16 cellular contexts compared by ENCODE assay signal in genomic region chr7:25777969-25778767, GRCh38.
DNase-seq lines count a peak whose midpoint lies in the region; ATAC-seq and TF ChIP-seq lines count a peak whose summit lies in the region.
"Had no signal": no experiment of that assay in that cellular context is flagged by ENCODE, and none has a peak within 500 bp of the region (broad histone marks: within the 10 kb centered on the region; RNA-seq: fewer than 3 reads in every experiment).

No MANE protein-coding gene starts in this region.

- TF ChIP-seq CTCF in parathyroid adenoma (IDR thresholded peaks at IDR 0.05) = no peak

- H3K27ac Mint-ChIP-seq in stimulated activated effector memory CD8-positive, alpha-beta T cell treated with anti-CD3 and anti-CD28 coated beads, Interleukin-12 subunit alpha, Interleukin-12 subunit beta, amount 100 ng/mL, for 72 hours = no peak overlapping the region
- H3K27ac Mint-ChIP-seq: activated CD8-positive, alpha-beta T cell treated with anti-CD3 and anti-CD28 coated beads, Interleukin-2, amount 10 ng/mL, durations not matched to agents 7 days and 5 days; endodermal cell; memory B cell; type B pancreatic cell had no signal

- H3K9me3 Mint-ChIP-seq in stimulated activated effector memory CD8-positive, alpha-beta T cell treated with anti-CD3 and anti-CD28 coated beads, Interleukin-12 subunit alpha, Interleukin-12 subunit beta, amount 100 ng/mL, for 72 hours = peaks cover 3% of the 10 kb centered on the region
- H3K9me3 Mint-ChIP-seq: endodermal cell, memory B cell, type B pancreatic cell had no signal

- H3K4me3 Mint-ChIP-seq in stimulated activated effector memory CD8-positive, alpha-beta T cell treated with anti-CD3 and anti-CD28 coated beads, Interleukin-12 subunit alpha, Interleukin-12 subunit beta, amount 100 ng/mL, for 72 hours = no peak overlapping the region
- H3K4me3 Mint-ChIP-seq: activated CD8-positive, alpha-beta T cell treated with anti-CD3 and anti-CD28 coated beads, Interleukin-2, amount 10 ng/mL, durations not matched to agents 7 days and 5 days; endodermal cell; memory B cell; type B pancreatic cell had no signal

- H3K79me2 ChIP-seq in parathyroid adenoma = no peaks in the 10 kb centered on the region

- no peak overlapping the region for H2AFZ ChIP-seq in parathyroid adenoma

- H3K4me1 ChIP-seq in parathyroid adenoma = peaks cover 41% of the 10 kb centered on the region
- peaks cover 4% of the 10 kb centered on the region for H3K4me1 ChIP-seq in HAP-1

- peak; percentile 99 for DNase-seq in DMS53 treated with DMSO at 0.1 percent for 48 hours (lab: John Stamatoyannopoulos, UW; ENCODE audit: unreplicated experiment)
- peak; percentile 40 for DNase-seq in NCI-H146 treated with DMSO at 0.1 percent for 48 hours (lab: John Stamatoyannopoulos, UW; ENCODE audit: unreplicated experiment)
- DNase-seq in NCI-H526 treated with DMSO at 0.1 percent for 48 hours (lab: John Stamatoyannopoulos, UW) = peak; percentile 73
- DNase-seq in HAP-1 (ENCODE audit: low spot score in 2 of 2) = no peak
- DNase-seq in stimulated activated effector memory CD8-positive, alpha-beta T cell treated with anti-CD3 and anti-CD28 coated beads, Interleukin-12 subunit alpha, Interleukin-12 subunit beta, amount 100 ng/mL, for 72 hours (ENCODE audit: low spot score in 2 of 2) = no peak
- no peak for DNase-seq in NCI-H2081 treated with DMSO at 0.1 percent for 48 hours (lab: John Stamatoyannopoulos, UW)
- DNase-seq: activated CD8-positive, alpha-beta T cell treated with anti-CD3 and anti-CD28 coated beads, Interleukin-2, amount 10 ng/mL, durations not matched to agents 7 days and 5 days; central memory CD4-positive, alpha-beta T cell; endodermal cell; IMR-90; NCI-H1048; stimulated activated CD4-positive, alpha-beta T cell treated with anti-CD3 and anti-CD28 coated beads, Interleukin-4, amount 100 ng/mL, for 1 hour had no signal

- H3K27ac ChIP-seq in parathyroid adenoma = peak overlapping the region; percentile 55

- H3K36me3 Mint-ChIP-seq in stimulated activated effector memory CD8-positive, alpha-beta T cell treated with anti-CD3 and anti-CD28 coated beads, Interleukin-12 subunit alpha, Interleukin-12 subunit beta, amount 100 ng/mL, for 72 hours = no peaks in the 10 kb centered on the region
- H3K36me3 Mint-ChIP-seq: memory B cell, type B pancreatic cell had no signal

- H3K4me3 ChIP-seq in parathyroid adenoma (ENCODE audit: low read depth, low read length) (no peak overlapping the region), HAP-1 (no peak overlapping the region)

- no peaks in the 10 kb centered on the region for H3K4me1 Mint-ChIP-seq in stimulated activated effector memory CD8-positive, alpha-beta T cell treated with anti-CD3 and anti-CD28 coated beads, Interleukin-12 subunit alpha, Interleukin-12 subunit beta, amount 100 ng/mL, for 72 hours
- H3K4me1 Mint-ChIP-seq: endodermal cell, memory B cell had no signal

- in situ Hi-C loops in HAP-1 (cut with MboI; ENCODE audit: low sequenced_read_pairs) = no loop called here

- H3K9ac ChIP-seq in parathyroid adenoma = no peak overlapping the region

- ATAC-seq in HG03460 (IDR thresholded peaks at IDR 0.05; ENCODE audit: unreplicated experiment) = no peak
- ATAC-seq in stimulated activated effector memory CD8-positive, alpha-beta T cell treated with anti-CD3 and anti-CD28 coated beads, Interleukin-12 subunit alpha, Interleukin-12 subunit beta, amount 100 ng/mL, for 72 hours = no peak
- ATAC-seq: activated CD8-positive, alpha-beta T cell treated with anti-CD3 and anti-CD28 coated beads, Interleukin-2, amount 10 ng/mL, durations not matched to agents 7 days and 5 days had no signal

- H3K27me3 ChIP-seq in parathyroid adenoma (ENCODE audit: control insufficient read depth, insufficient read depth, low read length) = no peaks in the 10 kb centered on the region
- H3K27me3 ChIP-seq in HAP-1 (ENCODE audit: low read depth) = no peaks in the 10 kb centered on the region

- peak overlapping the region; percentile 6 for H3K4me2 ChIP-seq in parathyroid adenoma (ENCODE audit: low read length)

- H3K9me3 ChIP-seq in parathyroid adenoma (ENCODE audit: control insufficient read depth, low read length) (no peaks in the 10 kb centered on the region), HAP-1 (no peaks in the 10 kb centered on the region)

- no peaks in the 10 kb centered on the region for H3K36me3 ChIP-seq in parathyroid adenoma (ENCODE audit: control insufficient read depth, insufficient read depth, low read length)
- H3K36me3 ChIP-seq in HAP-1 (replicated peaks) = no peaks in the 10 kb centered on the region

Comparison
In these comparisons a context has a peak if more than half of its experiments do, and no peak if none do; other contexts are left out.
1. DNase-seq: peak in DMS53 treated with DMSO at 0.1 percent for 48 hours (single experiment), NCI-H146 treated with DMSO at 0.1 percent for 48 hours (single experiment) and NCI-H526 treated with DMSO at 0.1 percent for 48 hours (single experiment); none in HAP-1 (0 of 2), stimulated activated effector memory CD8-positive, alpha-beta T cell treated with anti-CD3 and anti-CD28 coated beads, Interleukin-12 subunit alpha, Interleukin-12 subunit beta, amount 100 ng/mL, for 72 hours (0 of 2) and NCI-H2081 treated with DMSO at 0.1 percent for 48 hours (single experiment).